In the genomic region with DNA sequence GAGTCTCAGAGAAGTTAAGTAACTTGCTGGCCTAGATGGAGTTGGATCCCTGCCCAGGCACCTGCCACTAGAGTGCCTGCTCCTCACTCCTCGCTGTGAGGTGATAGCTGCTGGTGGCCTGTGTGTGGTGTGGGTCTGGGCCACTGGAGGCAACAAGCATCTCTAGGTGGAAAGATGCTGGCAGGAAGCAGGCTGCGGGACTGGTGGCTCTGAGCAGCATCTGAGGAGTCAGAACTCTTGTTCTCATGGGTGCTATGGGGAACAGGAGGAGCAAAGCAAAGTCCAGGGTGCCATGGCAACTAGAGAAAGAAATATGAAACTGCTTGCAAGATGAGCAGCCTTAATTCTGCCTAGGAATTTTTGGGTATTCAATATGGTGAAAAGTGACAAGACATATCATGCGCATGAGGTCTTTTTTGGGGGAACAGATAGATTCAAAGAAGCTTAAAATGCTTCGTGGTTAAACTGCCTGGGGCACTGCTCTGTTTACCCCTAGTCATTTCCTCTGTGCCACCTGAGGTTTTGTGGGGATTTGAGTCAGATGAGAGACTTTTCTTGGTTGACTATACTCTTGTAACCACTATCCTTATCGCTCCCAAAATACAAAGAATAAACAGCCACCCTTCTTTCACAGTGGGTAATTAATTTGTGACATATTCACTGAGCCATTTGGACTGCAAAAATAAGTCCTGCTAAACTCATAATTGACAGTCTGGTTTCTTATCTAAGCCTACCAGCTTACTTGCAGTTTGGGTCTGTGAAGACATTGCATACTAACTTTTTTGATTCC, we compare ENCODE assay signal across 9 cellular contexts. TPM values are rescaled to one million over a fixed set of nuclear protein-coding genes. Genes with fewer than 3 reads are reported as not detected.
DNase-seq lines count a peak whose midpoint lies in the region; ATAC-seq and TF ChIP-seq lines count a peak whose summit lies in the region.
"Had no signal": no experiment of that assay in that cellular context is flagged by ENCODE, and none has a peak within 500 bp of the region (broad histone marks: within the 10 kb centered on the region; RNA-seq: fewer than 3 reads in every experiment).

No MANE protein-coding gene starts in this region.

- H3K9me3 ChIP-seq in OCI-LY3 (ENCODE audit: insufficient read depth, low read length): no peaks in the 10 kb centered on the region
- H3K9me3 ChIP-seq in body of pancreas: no peaks in the 10 kb centered on the region

- intact Hi-C loops in body of pancreas (cut with DNase I): no loop called here

- H3K79me2 ChIP-seq in OCI-LY3 (ENCODE audit: low read length): no peaks in the 10 kb centered on the region

- H3K4me3 ChIP-seq in OCI-LY3 (ENCODE audit: low read length): peak overlapping the region; percentile 20; the same call in 1 of the 2 replicates
- H3K4me3 ChIP-seq in body of pancreas: no peak overlapping the region

- H3K4me2 ChIP-seq in OCI-LY3 (ENCODE audit: low read length): peak overlapping the region; percentile 71

- TF ChIP-seq CTCF in OCI-LY3 (IDR thresholded peaks at IDR 0.05; ENCODE audit: low read depth, low read length) (no peak), body of pancreas (IDR thresholded peaks at IDR 0.05) (no peak)

- H3K27ac ChIP-seq in OCI-LY3 (ENCODE audit: low read length): no peak overlapping the region; the same call in 1 of the 2 replicates
- H3K27ac ChIP-seq in body of pancreas: no peak overlapping the region

- no peak overlapping the region for H3K9ac ChIP-seq in OCI-LY3 (ENCODE audit: low read length)

- H3K36me3 ChIP-seq in OCI-LY3 (replicated peaks; ENCODE audit: low read depth, low read length): no peaks in the 10 kb centered on the region
- H3K36me3 ChIP-seq in body of pancreas (replicated peaks in 1 of 2; ENCODE audit: insufficient read depth in 1 of 2, low read depth in 2 of 2): no peaks in the 10 kb centered on the region

- TF ChIP-seq POLR2A in body of pancreas (IDR thresholded peaks at IDR 0.05): no peak

- DNase-seq in AML-193 (lab: John Stamatoyannopoulos, UW) (peak; percentile 30 to 38), body of pancreas (peak; percentile 50 to 79 (median 64)), DMS153 treated with DMSO at 0.1 percent for 48 hours (lab: John Stamatoyannopoulos, UW; ENCODE audit: unreplicated experiment) (no peak), NCI-H1436 treated with DMSO at 0.1 percent for 48 hours (lab: John Stamatoyannopoulos, UW) (no peak)

- peaks cover 28% of the 10 kb centered on the region for H3K4me1 ChIP-seq in OCI-LY3 (ENCODE audit: low read length)
- no peaks in the 10 kb centered on the region for H3K4me1 ChIP-seq in body of pancreas

- no peak overlapping the region for H2AFZ ChIP-seq in OCI-LY3 (ENCODE audit: low read depth, low read length)

- H3K27me3 ChIP-seq in OCI-LY3 (ENCODE audit: low read depth, low read length): no peaks in the 10 kb centered on the region
- H3K27me3 ChIP-seq in body of pancreas: no peaks in the 10 kb centered on the region

- no peaks in the 10 kb centered on the region for H4K20me1 ChIP-seq in OCI-LY3 (ENCODE audit: insufficient read depth, low read length)

- WGBS in body of pancreas, 2 donors: 48 to 58% methylated on average over 5 of the region's 5 CpGs

- ATAC-seq in GM19468 (IDR thresholded peaks at IDR 0.05; ENCODE audit: extremely low read depth, unreplicated experiment): peak; percentile 39
- ATAC-seq in body of pancreas: no peak
- ATAC-seq in esophagus mucosa: no peak
- no peak for ATAC-seq in GM18861 (IDR thresholded peaks at IDR 0.05; ENCODE audit: unreplicated experiment)

RNA-seq across cellular contexts. Expression of a gene that starts 50.3 kb away (rescaled TPM):
- total RNA-seq in body of pancreas (under 1 TPM; 0.33 to 0.78 TPM), esophagus mucosa (0.32 TPM)
- total RNA-seq: HT-29 had no signal

Comparison
In these comparisons a context has a peak if more than half of its experiments do, and no peak if none do; other contexts are left out.
1. DNase-seq: peak in AML-193 (2 of 2) and body of pancreas (4 of 4); none in DMS153 treated with DMSO at 0.1 percent for 48 hours (single experiment) and NCI-H1436 treated with DMSO at 0.1 percent for 48 hours (single experiment).